Comparison of ENCODE assay signal across 20 cellular contexts in the genomic region with DNA sequence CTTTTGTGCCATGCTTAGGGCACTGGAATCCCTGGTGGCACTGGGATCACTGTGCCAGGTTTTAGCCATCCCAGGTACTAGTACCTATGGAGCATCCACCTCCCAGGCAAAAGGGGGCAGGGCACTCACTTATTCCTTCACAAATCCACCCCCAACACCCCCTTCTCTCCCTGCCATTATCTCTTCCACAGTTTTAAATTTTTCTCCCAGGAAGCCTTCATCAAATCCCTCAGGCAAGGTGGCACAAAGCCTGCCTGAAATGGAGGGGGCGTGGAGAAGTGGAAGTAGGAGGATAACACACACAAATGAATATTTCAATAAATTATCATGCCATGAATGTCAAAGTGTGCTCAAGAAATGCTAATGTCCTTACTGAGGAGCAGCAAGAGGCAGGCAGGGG.
"Had no signal": no experiment of that assay in that cellular context is flagged by ENCODE, and none has a peak within 500 bp of the region (broad histone marks: within the 10 kb centered on the region; RNA-seq: fewer than 3 reads in every experiment).

No MANE protein-coding gene starts in this region.

- H3K9me3 Mint-ChIP-seq: effector memory CD8-positive, alpha-beta T cell; natural killer cell treated with Interleukin-12 subunit alpha and Interleukin-12 subunit beta and Interleukin-15 and Interleukin-18, amount 100 ng/mL, for 72 hours; stimulated activated effector memory CD8-positive, alpha-beta T cell treated with anti-CD3 and anti-CD28 coated beads, Interleukin-12 subunit alpha, Interleukin-12 subunit beta, amount 100 ng/mL, for 72 hours had no signal

- H3K4me2 ChIP-seq: hepatocyte had no signal

- DNase-seq: effector memory CD8-positive, alpha-beta T cell; foreskin keratinocyte; kidney; left cardiac atrium; left ventricle myocardium inferior; lower lobe of right lung; midbrain; ovary; right lobe of liver; stimulated activated CD4-positive, alpha-beta T cell treated with anti-CD3 and anti-CD28 coated beads, Interleukin-4, amount 100 ng/mL, for 1 hour; stimulated activated CD8-positive, alpha-beta memory T cell treated with anti-CD3 and anti-CD28 coated beads, Interleukin-4, amount 100 ng/mL, for 48 hours; tibial artery; uterus had no signal

- H3K4me1 ChIP-seq: right lobe of liver, uterus had no signal

- ATAC-seq: effector memory CD8-positive, alpha-beta T cell; foreskin keratinocyte; left cardiac atrium; lower lobe of right lung; natural killer cell treated with Interleukin-12 subunit alpha and Interleukin-12 subunit beta and Interleukin-15 and Interleukin-18, amount 100 ng/mL, for 72 hours; right lobe of liver; stimulated activated effector memory CD8-positive, alpha-beta T cell treated with anti-CD3 and anti-CD28 coated beads, Interleukin-12 subunit alpha, Interleukin-12 subunit beta, amount 100 ng/mL, for 72 hours had no signal

- H3K4me3 Mint-ChIP-seq: dendritic cell treated with granulocyte-macrophage colony-stimulating factor and Interleukin-4, amounts not matched to agents 40 ng/mL and 50 ng/mL, for 4 days; effector memory CD8-positive, alpha-beta T cell; memory B cell; natural killer cell treated with Interleukin-12 subunit alpha and Interleukin-12 subunit beta and Interleukin-15 and Interleukin-18, amount 100 ng/mL, for 72 hours; stimulated activated effector memory CD8-positive, alpha-beta T cell treated with anti-CD3 and anti-CD28 coated beads, Interleukin-12 subunit alpha, Interleukin-12 subunit beta, amount 100 ng/mL, for 72 hours; stimulated activated naive CD8-positive, alpha-beta T cell treated with anti-CD3 and anti-CD28 coated beads, Interleukin-15, Interleukin-2, amounts not matched to agents 100 ng/mL and 50 ng/mL, for 24 hours had no signal

- H3K36me3 Mint-ChIP-seq: natural killer cell treated with Interleukin-12 subunit alpha and Interleukin-12 subunit beta and Interleukin-15 and Interleukin-18, amount 100 ng/mL, for 72 hours had no signal

- H3K27ac Mint-ChIP-seq: dendritic cell treated with granulocyte-macrophage colony-stimulating factor and Interleukin-4, amounts not matched to agents 40 ng/mL and 50 ng/mL, for 4 days; effector memory CD8-positive, alpha-beta T cell; memory B cell; natural killer cell treated with Interleukin-12 subunit alpha and Interleukin-12 subunit beta and Interleukin-15 and Interleukin-18, amount 100 ng/mL, for 72 hours; stimulated activated effector memory CD8-positive, alpha-beta T cell treated with anti-CD3 and anti-CD28 coated beads, Interleukin-12 subunit alpha, Interleukin-12 subunit beta, amount 100 ng/mL, for 72 hours; stimulated activated naive CD8-positive, alpha-beta T cell treated with anti-CD3 and anti-CD28 coated beads, Interleukin-15, Interleukin-2, amounts not matched to agents 100 ng/mL and 50 ng/mL, for 24 hours had no signal

- H2AFZ ChIP-seq: hepatocyte had no signal

- H3K27me3 ChIP-seq: foreskin keratinocyte, hepatocyte, ovary, tibial artery, upper lobe of left lung, uterus had no signal

- H3K4me3 ChIP-seq: hepatocyte, left ventricle myocardium inferior, lower lobe of right lung, ovary, right lobe of liver, tibial artery, upper lobe of left lung, uterus had no signal

- H3K9me3 ChIP-seq: lower lobe of right lung, ovary, right lobe of liver, tibial artery, upper lobe of left lung, uterus had no signal

- H3K79me2 ChIP-seq: hepatocyte had no signal

- H3K27me3 Mint-ChIP-seq: effector memory CD8-positive, alpha-beta T cell; memory B cell; natural killer cell treated with Interleukin-12 subunit alpha and Interleukin-12 subunit beta and Interleukin-15 and Interleukin-18, amount 100 ng/mL, for 72 hours; stimulated activated naive CD8-positive, alpha-beta T cell treated with anti-CD3 and anti-CD28 coated beads, Interleukin-15, Interleukin-2, amounts not matched to agents 100 ng/mL and 50 ng/mL, for 24 hours had no signal

- H3K36me3 ChIP-seq: left ventricle myocardium inferior, lower lobe of right lung, ovary, right lobe of liver, tibial artery, upper lobe of left lung, uterus had no signal

- H3K27ac ChIP-seq: foreskin keratinocyte, hepatocyte, left ventricle myocardium inferior, lower lobe of right lung, ovary, right lobe of liver, tibial artery, upper lobe of left lung, uterus had no signal
